9 cellular contexts compared by ENCODE assay signal in the genomic region with DNA sequence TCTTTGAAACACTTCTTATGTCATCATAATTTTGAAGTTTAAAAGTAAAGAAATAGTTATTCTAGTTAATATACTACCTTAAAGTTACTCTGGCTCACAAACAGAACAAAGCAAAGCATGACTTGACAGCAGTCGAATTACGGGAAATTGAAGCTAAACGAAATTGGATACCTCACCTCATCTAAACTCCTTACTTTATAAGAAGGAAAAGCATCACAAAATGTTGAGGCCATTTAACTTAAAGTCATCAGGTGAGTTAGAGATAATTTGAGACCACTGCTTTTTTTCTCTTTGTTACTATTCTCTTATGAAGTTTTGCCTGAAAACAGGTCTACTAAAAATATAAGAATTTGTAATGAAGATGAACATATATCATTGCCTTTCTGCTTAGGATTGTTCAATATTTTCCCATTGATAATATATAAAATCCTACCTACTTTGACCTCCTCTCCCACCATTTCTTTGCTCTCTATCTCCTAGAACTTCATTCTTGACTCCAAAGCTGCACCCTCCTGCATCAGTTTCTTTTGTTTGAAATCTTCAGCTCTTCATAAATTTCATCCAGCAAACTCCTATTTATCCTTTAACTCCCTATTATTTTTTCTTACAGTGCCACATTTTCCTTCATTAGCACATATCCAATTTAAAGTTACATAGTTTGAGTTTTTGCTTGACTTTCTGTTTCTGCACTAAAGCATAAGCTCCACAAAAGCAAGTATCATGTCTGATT.
DNase-seq lines count a peak whose midpoint lies in the region; ATAC-seq lines count a peak whose summit lies in the region.
"Had no signal": no experiment of that assay in that cellular context is flagged by ENCODE, and none has a peak within 500 bp of the region (broad histone marks: within the 10 kb centered on the region; RNA-seq: fewer than 3 reads in every experiment).

No MANE protein-coding gene starts in this region.

- no peaks in the 10 kb centered on the region for H3K4me1 ChIP-seq in iPS-20b (ENCODE audit: insufficient read depth, low read length)
- H3K4me1 ChIP-seq: pancreas had no signal

- H3K4me3 Mint-ChIP-seq in activated T-cell treated with anti-CD3 and anti-CD28 coated beads, Interleukin-2, amount 50 U/mL, for 24 hours: peak overlapping the region; percentile 64
- peak overlapping the region; percentile 78 for H3K4me3 Mint-ChIP-seq in T-helper 17 cell
- peak overlapping the region; percentile 70 to 77 for H3K4me3 Mint-ChIP-seq in stimulated activated naive CD8-positive, alpha-beta T cell treated with anti-CD3 and anti-CD28 coated beads, Interleukin-15, amount 100 ng/mL, for 72 hours

- H3K27ac Mint-ChIP-seq in activated T-cell treated with anti-CD3 and anti-CD28 coated beads, Interleukin-2, amount 50 U/mL, for 24 hours: peak overlapping the region; percentile 10
- H3K27ac Mint-ChIP-seq in T-helper 17 cell: peak overlapping the region; percentile 39
- peak overlapping the region in 1 of 2 donors; percentile 88 for H3K27ac Mint-ChIP-seq in stimulated activated naive CD8-positive, alpha-beta T cell treated with anti-CD3 and anti-CD28 coated beads, Interleukin-15, amount 100 ng/mL, for 72 hours

- peaks cover 11% of the 10 kb centered on the region for H3K4me1 Mint-ChIP-seq in activated T-cell treated with anti-CD3 and anti-CD28 coated beads, Interleukin-2, amount 50 U/mL, for 24 hours (ENCODE audit: low read depth)
- peaks cover 8% of the 10 kb centered on the region for H3K4me1 Mint-ChIP-seq in T-helper 17 cell
- peaks cover 5% of the 10 kb centered on the region for H3K4me1 Mint-ChIP-seq in stimulated activated naive CD8-positive, alpha-beta T cell treated with anti-CD3 and anti-CD28 coated beads, Interleukin-15, amount 100 ng/mL, for 72 hours

- H3K27me3 Mint-ChIP-seq in activated T-cell treated with anti-CD3 and anti-CD28 coated beads, Interleukin-2, amount 50 U/mL, for 24 hours: peaks cover 26% of the 10 kb centered on the region
- H3K27me3 Mint-ChIP-seq in T-helper 17 cell: peaks cover 18% of the 10 kb centered on the region
- peaks cover 38% of the 10 kb centered on the region for H3K27me3 Mint-ChIP-seq in stimulated activated naive CD8-positive, alpha-beta T cell treated with anti-CD3 and anti-CD28 coated beads, Interleukin-15, amount 100 ng/mL, for 72 hours

- in situ Hi-C loops in G401 (cut with HindIII; ENCODE audit: low sequenced_read_pairs): no loop called here

- H3K36me3 Mint-ChIP-seq in activated T-cell treated with anti-CD3 and anti-CD28 coated beads, Interleukin-2, amount 50 U/mL, for 24 hours (ENCODE audit: low read depth): peaks cover 1% of the 10 kb centered on the region
- H3K36me3 Mint-ChIP-seq in T-helper 17 cell (ENCODE audit: low read depth): peaks cover 5% of the 10 kb centered on the region

- no peak for ATAC-seq in T-helper 17 cell
- ATAC-seq in stimulated activated naive CD8-positive, alpha-beta T cell treated with anti-CD3 and anti-CD28 coated beads, Interleukin-15, amount 100 ng/mL, for 72 hours: no peak
- no peak for ATAC-seq in GM21360 (IDR thresholded peaks at IDR 0.05; ENCODE audit: unreplicated experiment)

- H3K9ac ChIP-seq in iPS-20b (ENCODE audit: low read depth, low read length): no peak overlapping the region

- H3K27ac ChIP-seq in iPS-20b (ENCODE audit: low read length): no peak overlapping the region
- H3K27ac ChIP-seq: pancreas had no signal

- peaks cover 62% of the 10 kb centered on the region for H3K27me3 ChIP-seq in iPS-20b (ENCODE audit: insufficient read depth, low read length)

- H3K9me3 ChIP-seq in T-helper 17 cell (ENCODE audit: control insufficient read depth, low read length, poor library complexity, severe bottlenecking) (no peaks in the 10 kb centered on the region), iPS-20b (ENCODE audit: insufficient read depth, low read depth, low read length) (no peaks in the 10 kb centered on the region)
- H3K9me3 ChIP-seq: pancreas had no signal

- no peaks in the 10 kb centered on the region for H3K36me3 ChIP-seq in iPS-20b (ENCODE audit: insufficient read depth, low read depth, low read length)
- H3K36me3 ChIP-seq: pancreas had no signal

- no peak for DNase-seq in activated T-cell treated with anti-CD3 and anti-CD28 coated beads, Interleukin-2, amount 50 U/mL, for 24 hours
- DNase-seq in activated T-cell treated with anti-CD3 and anti-CD28 coated beads, Interleukin-2, amount 50 U/mL, for 1 hour: no peak
- DNase-seq in T-helper 17 cell (no peak), G401 (ENCODE audit: low spot score) (no peak)
- no peak for DNase-seq in stimulated activated naive CD8-positive, alpha-beta T cell treated with anti-CD3 and anti-CD28 coated beads, Interleukin-15, amount 100 ng/mL, for 72 hours
- DNase-seq in stimulated activated CD8-positive, alpha-beta memory T cell treated with anti-CD3 and anti-CD28 coated beads, Interleukin-4, amount 100 ng/mL, for 48 hours: no peak

- H3K9me3 Mint-ChIP-seq in activated T-cell treated with anti-CD3 and anti-CD28 coated beads, Interleukin-2, amount 50 U/mL, for 24 hours: peaks cover 1% of the 10 kb centered on the region
- H3K9me3 Mint-ChIP-seq in stimulated activated naive CD8-positive, alpha-beta T cell treated with anti-CD3 and anti-CD28 coated beads, Interleukin-15, amount 100 ng/mL, for 72 hours: no peaks in the 10 kb centered on the region

- peak overlapping the region; percentile 57; the same call in 1 of the 2 replicates for H3K4me3 ChIP-seq in iPS-20b (ENCODE audit: low read length)
